In genomic region chr15:50355980-50356379, GRCh38 we compare ENCODE assay signal across 8 cellular contexts. TPM values are rescaled to one million over a fixed set of nuclear protein-coding genes. Genes with fewer than 3 reads are reported as not detected.
A peak's percentile ranks its signal among the peaks of the same experiment; 100 is the strongest.
DNase-seq lines count a peak whose midpoint lies in the region; ATAC-seq, FAIRE-seq and TF ChIP-seq lines count a peak whose summit lies in the region.

No MANE protein-coding gene starts in this region.

- H3K4me1 Mint-ChIP-seq in activated CD4-positive, alpha-beta T cell treated with anti-CD3 and anti-CD28 coated beads for 36 hours = peaks cover 37% of the 10 kb centered on the region
- peaks cover 48% of the 10 kb centered on the region for H3K4me1 Mint-ChIP-seq in activated naive CD8-positive, alpha-beta T cell (ENCODE audit: low read depth)

- peaks cover 71% of the 10 kb centered on the region for H3K36me3 Mint-ChIP-seq in activated CD4-positive, alpha-beta T cell treated with anti-CD3 and anti-CD28 coated beads for 36 hours (ENCODE audit: low read depth)
- H3K36me3 Mint-ChIP-seq in activated naive CD8-positive, alpha-beta T cell = peaks cover 31% of the 10 kb centered on the region

- no peaks in the 10 kb centered on the region for H3K9me3 ChIP-seq in keratinocyte (ENCODE audit: control insufficient read depth, low read depth, low read length)
- no peaks in the 10 kb centered on the region for H3K9me3 ChIP-seq in testis

- DNase-seq in activated CD4-positive, alpha-beta T cell treated with anti-CD3 and anti-CD28 coated beads for 36 hours = no peak
- no peak for DNase-seq in activated CD4-positive, alpha-beta T cell treated with anti-CD3 and anti-CD28 coated beads for 1 hour
- DNase-seq in keratinocyte (ENCODE audit: low read depth, low spot score) = no peak
- no peak for DNase-seq in testis
- no peak for DNase-seq in amygdala (lab: John Stamatoyannopoulos, UW)

- peak overlapping the region; percentile 100 for H3K9ac ChIP-seq in keratinocyte (ENCODE audit: control insufficient read depth, extremely low read depth, insufficient read depth, low read length)

- CTCF ChIA-PET in activated CD4-positive, alpha-beta T cell treated with anti-CD3 and anti-CD28 coated beads for 36 hours (lab: Charles Lee) = interaction anchor here (0.6 to 1.4 kb wide), 7 partner anchors 18 to 1394 kb away, joined by 3 to 5 read pairs (median 3); partner anchors contain the start of gene USP8

- FAIRE-seq in keratinocyte (lab: Jason Lieb, UNC) = no peak

- WGBS in testis, 2 donors = 7 to 14% methylated on average over 2 of the region's 2 CpGs

- H3K9me3 Mint-ChIP-seq in activated CD4-positive, alpha-beta T cell treated with anti-CD3 and anti-CD28 coated beads for 36 hours (ENCODE audit: low read depth) = no peaks in the 10 kb centered on the region
- no peaks in the 10 kb centered on the region for H3K9me3 Mint-ChIP-seq in activated naive CD8-positive, alpha-beta T cell (ENCODE audit: low read depth)

- peaks cover 73% of the 10 kb centered on the region for H3K79me2 ChIP-seq in keratinocyte (ENCODE audit: control insufficient read depth, insufficient read depth, low read length)

- H3K27ac ChIP-seq in keratinocyte (ENCODE audit: control insufficient read depth, insufficient read depth, low read length) (peak overlapping the region; percentile 99), testis (peak overlapping the region; percentile 96 to 99)

- H3K27ac Mint-ChIP-seq in activated CD4-positive, alpha-beta T cell treated with anti-CD3 and anti-CD28 coated beads for 36 hours = peak overlapping the region; percentile 100
- peak overlapping the region; percentile 100 for H3K27ac Mint-ChIP-seq in activated naive CD8-positive, alpha-beta T cell

- no peak for TF ChIP-seq CTCF in keratinocyte (optimal IDR thresholded peaks at IDR 0.05 in 1 of 3, IDR thresholded peaks at IDR 0.05 in 1 of 3, conservative IDR thresholded peaks at IDR 0.05 in 1 of 3; ENCODE audit: extremely low read depth in 1 of 3, insufficient read depth in 2 of 3, low read length in 3 of 3)
- no peak for TF ChIP-seq CTCF in testis (IDR thresholded peaks at IDR 0.05)

- H3K36me3 ChIP-seq in keratinocyte (ENCODE audit: control insufficient read depth in 2 of 2, extremely low read depth in 1 of 2, insufficient read depth in 2 of 2, low read length in 2 of 2) (peaks cover 3 to 18% of the 10 kb centered on the region in 2 experiments), testis (ENCODE audit: low read depth, missing control alignments) (no peaks in the 10 kb centered on the region)

- no peak overlapping the region for H2AFZ ChIP-seq in keratinocyte (ENCODE audit: control insufficient read depth, low read length)

- no peaks in the 10 kb centered on the region for H3K27me3 Mint-ChIP-seq in activated CD4-positive, alpha-beta T cell treated with anti-CD3 and anti-CD28 coated beads for 36 hours
- no peaks in the 10 kb centered on the region for H3K27me3 Mint-ChIP-seq in activated naive CD8-positive, alpha-beta T cell

- no peak for ATAC-seq in activated CD4-positive, alpha-beta T cell treated with anti-CD3 and anti-CD28 coated beads for 36 hours
- ATAC-seq in GM19324 (IDR thresholded peaks at IDR 0.05; ENCODE audit: low FRiP score, unreplicated experiment) (no peak), GM21528 (IDR thresholded peaks at IDR 0.05; ENCODE audit: low FRiP score, unreplicated experiment) (no peak)

- no peak for TF ChIP-seq POLR2A in testis (IDR thresholded peaks at IDR 0.05)

- H3K4me2 ChIP-seq in keratinocyte (ENCODE audit: control insufficient read depth, extremely low read depth, insufficient read depth, low read depth, low read length) = peak overlapping the region; percentile 99

- H3K27me3 ChIP-seq in keratinocyte (ENCODE audit: control insufficient read depth, extremely low read depth, insufficient read depth, low read length) (no peaks in the 10 kb centered on the region), testis (no peaks in the 10 kb centered on the region)

- peaks cover 2% of the 10 kb centered on the region for H4K20me1 ChIP-seq in keratinocyte (ENCODE audit: control insufficient read depth, extremely low read depth, insufficient read depth, low read length)

- H3K4me3 Mint-ChIP-seq in activated CD4-positive, alpha-beta T cell treated with anti-CD3 and anti-CD28 coated beads for 36 hours = peak overlapping the region; percentile 99
- peak overlapping the region; percentile 100 for H3K4me3 Mint-ChIP-seq in activated naive CD8-positive, alpha-beta T cell

- no peaks in the 10 kb centered on the region for H3K9me1 ChIP-seq in keratinocyte (ENCODE audit: control insufficient read depth, extremely low read depth, insufficient read depth, low read length)

- dilution Hi-C loops in keratinocyte (cut with MboI; ENCODE audit: extremely low pct_ligation_motif_present, low sequenced_read_pairs) = no loop called here

- intact Hi-C loops in activated CD4-positive, alpha-beta T cell treated with anti-CD3 and anti-CD28 coated beads for 36 hours (cut with DNase I, micrococcal nuclease) = loop anchor here (1.0 to 10.0 kb wide), 15 partner anchors 22 to 1661 kb away; partner anchors contain the start of genes TRPM7 (in 2 of the 2), AP4E1 (in 1 of the 2), EID1 (in 1 of the 2) and LYSMD2 (in 1 of the 2)
- intact Hi-C loops in testis (cut with DNase I; ENCODE audit: low total_unique reads) = no loop called here

- peaks cover 25% of the 10 kb centered on the region for H3K4me1 ChIP-seq in keratinocyte (ENCODE audit: control insufficient read depth, extremely low read depth, insufficient read depth, low read length)
- H3K4me1 ChIP-seq in testis = peaks cover 27% of the 10 kb centered on the region

- POLR2A ChIA-PET in activated CD4-positive, alpha-beta T cell treated with anti-CD3 and anti-CD28 coated beads for 36 hours (lab: Charles Lee) = interaction anchor here (0.5 to 1.5 kb wide), 8 partner anchors 9 to 549 kb away, joined by 3 to 11 read pairs (median 4); partner anchors contain the start of genes SLC27A2 and USP8

- peak overlapping the region; percentile 73 to 100 (median 98) for H3K4me3 ChIP-seq in keratinocyte (ENCODE audit: control insufficient read depth in 2 of 3, extremely low read depth in 1 of 3, insufficient read depth in 2 of 3, low read depth in 1 of 3, low read length in 3 of 3)
- H3K4me3 ChIP-seq in testis = peak overlapping the region; percentile 92 to 97

RNA-seq across cellular contexts. Expression of gene GABPB1, which starts 1.0 kb away (rescaled TPM):
- 10 to 100 TPM; 46.3 to 53.4 TPM for total RNA-seq in activated CD4-positive, alpha-beta T cell treated with anti-CD3 and anti-CD28 coated beads for 36 hours
- polyA plus RNA-seq in keratinocyte = 16.3 to 23.3 TPM (median 21.1 TPM) in 3 replicates
- polyA plus RNA-seq in keratinocyte (2011; ENCODE audit: low read depth) = 10.0 TPM
- 10.3 and 18.3 TPM in 2 replicates for polyA plus RNA-seq in keratinocyte (2011; cell fraction: cytosol; rRNA removed)
- 20.3 and 21.3 TPM in 2 replicates for polyA plus RNA-seq in keratinocyte (2011; cell fraction: nucleus; rRNA removed)
- 14.6 and 15.7 TPM in 2 replicates for polyA plus RNA-seq in keratinocyte (2012; ENCODE audit: low replicate concordance)
- 13.7 to 31.4 TPM (median 20.1 TPM) in 3 replicates for polyA minus RNA-seq in keratinocyte
- 13.0 TPM for polyA minus RNA-seq in keratinocyte (2011; cell fraction: cytosol; rRNA and poly(A)+ RNA removed)
- 13.7 and 21.0 TPM in 2 replicates for polyA minus RNA-seq in keratinocyte (2011; cell fraction: nucleus; rRNA and poly(A)+ RNA removed)
- 10 to 100 TPM; 35.4 to 45.9 TPM for total RNA-seq in testis
- 21.5 TPM for polyA plus RNA-seq in testis (ENCODE audit: insufficient read depth, low read depth, low replicate concordance)
